Comparison of ENCODE assay signal across 9 cellular contexts in genomic region chr4:7892212-7893019, GRCh38. TPM values are rescaled to one million over a fixed set of nuclear protein-coding genes. Genes with fewer than 3 reads are reported as not detected.
DNase-seq lines count a peak whose midpoint lies in the region; ATAC-seq and TF ChIP-seq lines count a peak whose summit lies in the region.
"Had no signal": no experiment of that assay in that cellular context is flagged by ENCODE, and none has a peak within 500 bp of the region (broad histone marks: within the 10 kb centered on the region; RNA-seq: fewer than 3 reads in every experiment).

No MANE protein-coding gene starts in this region.

- H2BK15ac ChIP-seq in H9 (ENCODE audit: low read depth, low read length), result no peak overlapping the region

- H3K4me3 Mint-ChIP-seq in H9, result no peak overlapping the region
- no peak overlapping the region for H3K4me3 Mint-ChIP-seq in activated T-helper 17 cell treated with anti-CD3 and anti-CD28 coated beads, Interleukin-2, amount 50 U/mL, for 72 hours

- H3K27me3 ChIP-seq in H9 (ENCODE audit: insufficient read depth, low read length) (no peaks in the 10 kb centered on the region), WERI-Rb-1 (ENCODE audit: insufficient read depth, low read depth, severe bottlenecking) (no peaks in the 10 kb centered on the region), stomach (no peaks in the 10 kb centered on the region)

- no peak overlapping the region for H4K5ac ChIP-seq in H9 (ENCODE audit: insufficient read length, low read depth, low read length)

- peaks cover 8 to 11% of the 10 kb centered on the region in 2 experiments for H3K9me3 Mint-ChIP-seq in H9
- H3K9me3 Mint-ChIP-seq in activated T-helper 17 cell treated with anti-CD3 and anti-CD28 coated beads, Interleukin-2, amount 50 U/mL, for 72 hours, result no peaks in the 10 kb centered on the region

- H3K23me2 ChIP-seq in H9 (ENCODE audit: insufficient read length, low read depth, low read length, poor library complexity, severe bottlenecking), result no peaks in the 10 kb centered on the region

- H4K91ac ChIP-seq in H9 (ENCODE audit: insufficient read length, low read depth, low read length), result no peak overlapping the region

- DNase-seq in H9 (no peak), WERI-Rb-1 (peak; percentile 89), left ventricle myocardium superior (peak; percentile 38), stomach (no peak), AML-193 (lab: John Stamatoyannopoulos, UW) (no peak), SKM-1 treated with dmso at 0.1 percent for 144 hours (lab: John Stamatoyannopoulos, UW; ENCODE audit: unreplicated experiment) (no peak)
- DNase-seq: anterior cingulate cortex, MM.1S had no signal

- no peak overlapping the region for H4K8ac ChIP-seq in H9 (replicated peaks; ENCODE audit: insufficient read length, low read depth, low read length)

- ATAC-seq in left ventricle myocardium superior, result peak; percentile 47
- no peak for ATAC-seq in activated T-helper 17 cell treated with anti-CD3 and anti-CD28 coated beads, Interleukin-2, amount 50 U/mL, for 72 hours (replicated peaks)

- H3K9ac ChIP-seq in H9 (ENCODE audit: extremely low read depth, insufficient read length, low read length), result no peak overlapping the region

- peaks cover 49 to 54% of the 10 kb centered on the region in 2 experiments for H3K4me1 Mint-ChIP-seq in H9
- H3K4me1 Mint-ChIP-seq in activated T-helper 17 cell treated with anti-CD3 and anti-CD28 coated beads, Interleukin-2, amount 50 U/mL, for 72 hours, result peaks cover 13% of the 10 kb centered on the region

- H3K18ac ChIP-seq in H9 (ENCODE audit: insufficient read length, low read depth, low read length), result no peak overlapping the region

- H3K23ac ChIP-seq in H9 (ENCODE audit: insufficient read length, low read depth, low read length), result no peak overlapping the region

- H2BK120ac ChIP-seq in H9 (ENCODE audit: low read depth, low read length, poor library complexity, severe bottlenecking), result no peak overlapping the region

- H2AFZ ChIP-seq in H9 (ENCODE audit: low read length), result no peak overlapping the region

- no CpG with 5 or more reads among the region's 12 CpGs for WGBS in H9 (ENCODE audit: extremely low coverage, insufficient read length, low lambda C conversion rate)
- WGBS in stomach, 5 donors, result 51 to 66% (median 63%) methylated on average over 12 of the region's 12 CpGs

- H3K79me2 ChIP-seq in H9 (ENCODE audit: insufficient read depth, low read length), result no peaks in the 10 kb centered on the region; the same call in 1 of the 2 replicates

- H3K79me1 ChIP-seq in H9 (ENCODE audit: insufficient read depth, low read depth, low read length, poor library complexity, severe bottlenecking), result no peaks in the 10 kb centered on the region

- no peak overlapping the region for H3K56ac ChIP-seq in H9 (ENCODE audit: insufficient read length, low read depth, low read length)

- peak overlapping the region; percentile 48 to 88 (median 50); a peak in 6 of 7 replicates for H3K27ac Mint-ChIP-seq in H9
- no peak overlapping the region for H3K27ac Mint-ChIP-seq in activated T-helper 17 cell treated with anti-CD3 and anti-CD28 coated beads, Interleukin-2, amount 50 U/mL, for 72 hours

- intact Hi-C loops in left ventricle myocardium superior (cut with micrococcal nuclease), result no loop called here
- intact Hi-C loops in stomach (cut with DNase I; ENCODE audit: low total_unique reads), result no loop called here

- TF ChIP-seq POLR2A in stomach (IDR thresholded peaks at IDR 0.05), result no peak

- no peak overlapping the region for H2BK12ac ChIP-seq in H9 (ENCODE audit: insufficient read length, low read depth, low read length)

- H2BK20ac ChIP-seq in H9 (ENCODE audit: low read depth, low read length, poor library complexity, severe bottlenecking), result no peak overlapping the region

- H3K4me2 ChIP-seq in H9 (ENCODE audit: insufficient read depth, insufficient read length, low read length), result no peak overlapping the region

- no peak overlapping the region for H3K14ac ChIP-seq in H9 (ENCODE audit: insufficient read depth, low read length)

- H3K36me3 Mint-ChIP-seq in H9 (ENCODE audit: insufficient read depth in 1 of 3, low read depth in 3 of 3), result peaks cover 0 to 11% (median 3%) of the 10 kb centered on the region in 3 experiments; a peak in 4 of 7 replicates
- H3K36me3 Mint-ChIP-seq in activated T-helper 17 cell treated with anti-CD3 and anti-CD28 coated beads, Interleukin-2, amount 50 U/mL, for 72 hours (ENCODE audit: low read depth), result no peaks in the 10 kb centered on the region

- no peaks in the 10 kb centered on the region; the same call in 1 of the 2 replicates for H3K27me3 Mint-ChIP-seq in H9 (ENCODE audit: low read depth)
- H3K27me3 Mint-ChIP-seq in activated T-helper 17 cell treated with anti-CD3 and anti-CD28 coated beads, Interleukin-2, amount 50 U/mL, for 72 hours, result no peaks in the 10 kb centered on the region

- H3K9me3 ChIP-seq in H9 (ENCODE audit: control insufficient read depth, low read depth, low read length) (no peaks in the 10 kb centered on the region), WERI-Rb-1 (ENCODE audit: severe bottlenecking) (peaks cover 8% of the 10 kb centered on the region), stomach (peaks cover 0 to 11% (median 8%) of the 10 kb centered on the region in 4 donors)

- peaks cover 9% of the 10 kb centered on the region; the same call in 1 of the 2 replicates for H3K4me1 ChIP-seq in H9 (ENCODE audit: insufficient read depth, low read length)
- peaks cover 0 to 38% (median 25%) of the 10 kb centered on the region in 4 donors for H3K4me1 ChIP-seq in stomach

- H2AK5ac ChIP-seq in H9 (ENCODE audit: insufficient read length, low read length), result no peak overlapping the region

- no peaks in the 10 kb centered on the region for H4K20me1 ChIP-seq in H9 (ENCODE audit: control insufficient read depth, insufficient read depth, insufficient read length)

- H2BK5ac ChIP-seq in H9 (ENCODE audit: insufficient read length, low read length), result no peak overlapping the region

- no peak overlapping the region for H3K4me3 ChIP-seq in WERI-Rb-1 (ENCODE audit: low read depth, low read length)
- no peak overlapping the region for H3K4me3 ChIP-seq in stomach

- no peak overlapping the region for H3T11ph ChIP-seq in H9 (ENCODE audit: low read length)

- TF ChIP-seq EP300 in stomach (IDR thresholded peaks at IDR 0.05), result no peak

- no peak for TF ChIP-seq CTCF in H9 (conservative IDR thresholded peaks at IDR 0.05)
- TF ChIP-seq CTCF in WERI-Rb-1 (IDR thresholded peaks at IDR 0.05; ENCODE audit: low read depth, low read length), result no peak
- no peak for TF ChIP-seq CTCF in stomach (IDR thresholded peaks at IDR 0.05)

- H3K36me3 ChIP-seq in WERI-Rb-1, result no peaks in the 10 kb centered on the region
- H3K36me3 ChIP-seq in stomach, result peaks cover 0 to 6% (median 0%) of the 10 kb centered on the region in 4 donors

- H3K4ac ChIP-seq in H9 (ENCODE audit: low read depth, low read length), result no peak overlapping the region

- H3K27ac ChIP-seq in H9 (ENCODE audit: insufficient read length, low read depth, low read length) (no peak overlapping the region), WERI-Rb-1 (peak overlapping the region; percentile 3; the same call in 1 of the 2 replicates), stomach (peak overlapping the region in 3 of 5 donors; percentile 42 to 58 (median 54))

RNA-seq across cellular contexts. Expression of gene AFAP1, which starts 47.2 kb away (rescaled TPM):
- total RNA-seq in H9 (2021), result 5.4 and 6.5 TPM in 2 replicates
- total RNA-seq in left ventricle myocardium superior, result 7.7 TPM
- total RNA-seq in stomach, result 10 to 100 TPM in 4 of 5 donors, 1 to 10 TPM in 1; 7.6 to 88.9 (median 22.2) TPM
- 1 to 10 TPM; 4.1 to 5.4 (median 5.3) TPM for polyA plus RNA-seq in stomach
- total RNA-seq in activated T-helper 17 cell treated with anti-CD3 and anti-CD28 coated beads, Interleukin-2, amount 50 U/mL, for 72 hours, result 10 to 100 TPM; 20.1 to 29.8 TPM

Comparison
In these comparisons a context has a peak if more than half of its experiments do, and no peak if none do; other contexts are left out.
1. DNase-seq: peak in WERI-Rb-1 (single experiment) and left ventricle myocardium superior (single experiment); none in H9 (single experiment), stomach (single experiment), AML-193 (0 of 2) and SKM-1 treated with dmso at 0.1 percent for 144 hours (single experiment).